In the genomic region with DNA sequence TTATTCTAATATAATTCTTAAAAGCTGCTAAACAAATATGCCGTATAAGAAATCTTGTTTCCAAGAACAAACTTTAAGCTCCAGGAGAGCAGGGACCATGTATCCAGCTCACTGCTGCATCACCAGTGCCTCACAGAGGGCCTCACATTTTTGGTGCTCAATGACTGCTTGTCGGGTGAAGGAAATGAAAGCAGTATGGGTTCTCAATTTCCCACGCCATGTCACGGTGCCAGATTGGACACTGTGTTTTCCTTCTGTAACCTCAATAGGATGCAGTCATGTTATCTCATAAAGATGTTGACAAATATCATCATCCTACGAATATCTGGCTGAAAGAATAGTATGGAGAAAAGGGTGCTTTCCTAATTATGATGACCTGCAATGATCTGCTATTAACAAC, we compare ENCODE assay signal across 15 cellular contexts.
DNase-seq lines count a peak whose midpoint lies in the region; ATAC-seq and TF ChIP-seq lines count a peak whose summit lies in the region.
"Had no signal": no experiment of that assay in that cellular context is flagged by ENCODE, and none has a peak within 500 bp of the region (broad histone marks: within the 10 kb centered on the region; RNA-seq: fewer than 3 reads in every experiment).

No MANE protein-coding gene starts in this region.

- ATAC-seq in GM18907 (IDR thresholded peaks at IDR 0.05; ENCODE audit: unreplicated experiment), result peak; percentile 49
- ATAC-seq in left colon, result no peak
- ATAC-seq: activated CD8-positive, alpha-beta memory T cell treated with anti-CD3 and anti-CD28 coated beads, Interleukin-2, amount 10 ng/mL, durations not matched to agents 7 days and 5 days had no signal

- DNase-seq in AG10803 (ENCODE audit: low read depth) (peak; percentile 6), adipocyte (ENCODE audit: low read depth) (peak; percentile 18), left kidney (ENCODE audit: low read depth, low spot score) (peak; percentile 52), NCI-H226 (no peak), NCI-H1417 treated with DMSO at 0.1 percent for 48 hours (lab: John Stamatoyannopoulos, UW) (no peak), left colon (no peak), AG20443 (ENCODE audit: low spot score) (no peak)
- DNase-seq: activated CD4-positive, CD25-positive, alpha-beta regulatory T cell treated with anti-CD3 and anti-CD28 coated beads, Interleukin-2, amount 50 U/mL, for 72 hours; activated CD8-positive, alpha-beta memory T cell treated with anti-CD3 and anti-CD28 coated beads, Interleukin-2, amount 10 ng/mL, durations not matched to agents 7 days and 5 days; activated effector memory CD4-positive, alpha-beta T cell treated with anti-CD3 and anti-CD28 coated beads, Interleukin-2, amount 50 U/mL, for 16 hours; sigmoid colon; stimulated activated CD4-positive, alpha-beta T cell treated with anti-CD3 and anti-CD28 coated beads, Interleukin-4, amount 100 ng/mL, for 1 hour; stimulated activated CD8-positive, alpha-beta memory T cell treated with anti-CD3 and anti-CD28 coated beads, Interleukin-4, amount 100 ng/mL, for 48 hours had no signal

- no peaks in the 10 kb centered on the region for H3K27me3 ChIP-seq in adipocyte (replicated peaks; ENCODE audit: control insufficient read depth, insufficient read depth, low read length)
- H3K27me3 ChIP-seq: BE2C, sigmoid colon had no signal

- H3K9ac ChIP-seq in adipocyte (ENCODE audit: low read length), result no peak overlapping the region

- H3K4me3 ChIP-seq in AG10803 (ENCODE audit: low read length) (no peak overlapping the region), adipocyte (ENCODE audit: low read length) (peak overlapping the region; percentile 28)
- H3K4me3 ChIP-seq: sigmoid colon had no signal

- H3K36me3 ChIP-seq in adipocyte (ENCODE audit: control insufficient read depth, insufficient read depth, low read length, severe bottlenecking), result no peaks in the 10 kb centered on the region
- H3K36me3 ChIP-seq: BE2C, sigmoid colon had no signal

- H3K4me1 ChIP-seq in adipocyte (ENCODE audit: control insufficient read depth, insufficient read depth, low read length), result peaks cover 31% of the 10 kb centered on the region

- intact Hi-C loops in left colon (cut with DNase I, micrococcal nuclease), result no loop called here

- no peak for TF ChIP-seq CTCF in AG10803 (conservative IDR thresholded peaks at IDR 0.05; ENCODE audit: low read length)

- no peaks in the 10 kb centered on the region for H3K9me3 ChIP-seq in adipocyte (ENCODE audit: control insufficient read depth, low read length)
- H3K9me3 ChIP-seq: sigmoid colon had no signal

Comparison
In these comparisons a context has a peak if more than half of its experiments do, and no peak if none do; other contexts are left out.
1. DNase-seq: peak in AG10803 (single experiment), adipocyte (single experiment) and left kidney (single experiment); none in NCI-H226 (single experiment), NCI-H1417 treated with DMSO at 0.1 percent for 48 hours (single experiment), left colon (0 of 2) and AG20443 (single experiment).